Comparison of ENCODE assay signal across 8 cellular contexts in the genomic region with DNA sequence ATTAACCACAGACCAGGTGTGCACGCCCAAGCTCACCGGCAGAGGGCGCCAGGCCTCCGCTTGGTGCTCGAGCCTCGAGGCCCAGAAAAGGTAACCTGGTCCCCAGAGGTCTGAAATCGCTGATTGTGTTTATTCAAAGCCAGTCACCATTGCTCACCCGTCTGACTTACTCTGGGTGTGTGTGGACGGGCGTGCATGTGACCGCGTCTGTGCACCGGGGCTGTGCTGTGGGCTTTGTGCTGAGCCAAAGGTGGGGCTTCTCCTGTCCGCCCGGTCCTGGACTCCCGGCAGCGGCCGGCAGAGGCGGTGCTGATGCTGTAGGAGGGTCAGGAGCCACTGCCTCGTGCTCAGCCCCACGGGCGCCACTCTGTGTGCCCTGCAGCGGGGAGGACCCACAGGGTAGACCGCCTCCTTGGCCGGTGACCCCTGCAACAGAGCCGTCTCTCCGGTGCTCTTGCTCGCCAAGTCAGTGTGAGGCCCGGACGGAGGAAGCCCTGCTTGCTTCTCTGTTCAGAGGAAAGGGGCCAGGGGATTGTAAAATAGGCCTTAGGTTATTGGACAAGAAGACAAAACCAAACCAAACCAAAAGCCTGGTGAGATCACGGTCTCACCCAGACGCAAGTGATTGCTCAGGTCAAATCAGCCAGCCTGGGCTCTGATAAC. TPM values are rescaled to one million over a fixed set of nuclear protein-coding genes. Genes with fewer than 3 reads are reported as not detected.
DNase-seq lines count a peak whose midpoint lies in the region; ATAC-seq and TF ChIP-seq lines count a peak whose summit lies in the region.

No MANE protein-coding gene starts in this region.

- peak overlapping the region; percentile 83 for H3K27ac Mint-ChIP-seq in activated CD8-positive, alpha-beta T cell treated with anti-CD3 and anti-CD28 coated beads for 36 hours

- peak overlapping the region; percentile 84 to 98 (median 93) for H3K4me2 ChIP-seq in BLaER1 treated with 17β-estradiol and CSF1 and Interleukin-3, amounts not matched to agents 10 nM and 100 nM

- no peaks in the 10 kb centered on the region for H3K36me3 ChIP-seq in BLaER1 treated with 17β-estradiol and CSF1 and Interleukin-3, amounts not matched to agents 10 nM and 100 nM

- H3K4me3 ChIP-seq in BLaER1 treated with 17β-estradiol and CSF1 and Interleukin-3, amounts not matched to agents 10 nM and 100 nM: peak overlapping the region; percentile 26 to 70 (median 54); a peak in 19 of 20 replicates

- ATAC-seq in GM19372 (IDR thresholded peaks at IDR 0.05; ENCODE audit: low read depth, unreplicated experiment) (peak; percentile 60), HG03558 (IDR thresholded peaks at IDR 0.05; ENCODE audit: extremely low read depth, unreplicated experiment) (peak; percentile 37)
- peak; percentile 73 for ATAC-seq in activated CD8-positive, alpha-beta T cell treated with anti-CD3 and anti-CD28 coated beads for 36 hours

- H4K20me1 ChIP-seq in BLaER1 treated with 17β-estradiol and CSF1 and Interleukin-3, amounts not matched to agents 10 nM and 100 nM: no peaks in the 10 kb centered on the region

- H3K4me1 Mint-ChIP-seq in activated CD8-positive, alpha-beta T cell treated with anti-CD3 and anti-CD28 coated beads for 36 hours (ENCODE audit: low read depth): peaks cover 57% of the 10 kb centered on the region

- no peaks in the 10 kb centered on the region for H3K36me3 Mint-ChIP-seq in activated CD8-positive, alpha-beta T cell treated with anti-CD3 and anti-CD28 coated beads for 36 hours (ENCODE audit: low read depth)

- DNase-seq in NCI-H69 (lab: John Stamatoyannopoulos, UW): peak; percentile 97
- DNase-seq in activated CD8-positive, alpha-beta T cell treated with anti-CD3 and anti-CD28 coated beads for 36 hours: peak; percentile 94
- DNase-seq in ecto neural progenitor cell (ENCODE audit: low spot score): peak; percentile 91
- peak; percentile 79 to 86 for DNase-seq in lung microvascular endothelial cell (ENCODE audit: low read depth in 2 of 2)
- peak; percentile 87 for DNase-seq in stimulated activated CD8-positive, alpha-beta memory T cell treated with anti-CD3 and anti-CD28 coated beads, Interleukin-12 subunit alpha, Interleukin-12 subunit beta, amount 100 ng/mL, for 1 hour (ENCODE audit: low read depth)

- TF ChIP-seq CTCF in activated CD8-positive, alpha-beta T cell treated with anti-CD3 and anti-CD28 coated beads for 36 hours (IDR thresholded peaks at IDR 0.05): peak; percentile 93

- H3K27ac ChIP-seq in BLaER1 treated with 17β-estradiol and CSF1 and Interleukin-3, amounts not matched to agents 10 nM and 100 nM: peak overlapping the region; percentile 70 to 99 (median 80)

- peak overlapping the region; percentile 77 for H3K4me3 Mint-ChIP-seq in activated CD8-positive, alpha-beta T cell treated with anti-CD3 and anti-CD28 coated beads for 36 hours

- H3K4me1 ChIP-seq in BLaER1 treated with 17β-estradiol and CSF1 and Interleukin-3, amounts not matched to agents 10 nM and 100 nM: peaks cover 92 to 100% (median 98%) of the 10 kb centered on the region in 10 experiments

- H3K9me3 ChIP-seq in BLaER1 treated with 17β-estradiol and CSF1 and Interleukin-3, amounts not matched to agents 10 nM and 100 nM (replicated peaks in 1 of 11): no peaks in the 10 kb centered on the region

- H3K9me3 Mint-ChIP-seq in activated CD8-positive, alpha-beta T cell treated with anti-CD3 and anti-CD28 coated beads for 36 hours: no peaks in the 10 kb centered on the region

- intact Hi-C loops in activated CD8-positive, alpha-beta T cell treated with anti-CD3 and anti-CD28 coated beads for 36 hours (cut with micrococcal nuclease): loop anchor here (1.0 to 5.0 kb wide), 2 partner anchors 34 to 65 kb away; a partner anchor contains a TSS

- POLR2A ChIA-PET in activated CD8-positive, alpha-beta T cell treated with anti-CD3 and anti-CD28 coated beads for 36 hours (lab: Charles Lee): interaction anchor here (0.6 to 9.6 kb wide), 11 partner anchors 10 to 60 kb away, joined by 3 to 123 read pairs (median 5); a partner anchor contains a TSS

- CTCF ChIA-PET in activated CD8-positive, alpha-beta T cell treated with anti-CD3 and anti-CD28 coated beads for 36 hours (lab: Charles Lee): interaction anchor here (0.6 to 20.6 kb wide), 17 partner anchors 10 to 256 kb away, joined by 3 to 1114 read pairs (median 5); a partner anchor contains a TSS

- peak overlapping the region; percentile 65 to 78 (median 75) for H3K9ac ChIP-seq in BLaER1 treated with 17β-estradiol and CSF1 and Interleukin-3, amounts not matched to agents 10 nM and 100 nM

- H3K27me3 Mint-ChIP-seq in activated CD8-positive, alpha-beta T cell treated with anti-CD3 and anti-CD28 coated beads for 36 hours: no peaks in the 10 kb centered on the region

- H3K27me3 ChIP-seq in BLaER1 treated with 17β-estradiol and CSF1 and Interleukin-3, amounts not matched to agents 10 nM and 100 nM: no peaks in the 10 kb centered on the region

RNA-seq across cellular contexts. Expression of a gene that starts 32.0 kb away (rescaled TPM):
- 100 to 1,000 TPM; 115 TPM for total RNA-seq in activated CD8-positive, alpha-beta T cell treated with anti-CD3 and anti-CD28 coated beads for 36 hours
- 22.4 TPM in 2 replicates for total RNA-seq in lung microvascular endothelial cell

RNA-seq across cellular contexts. Expression of a gene that starts 43.9 kb away (rescaled TPM):
- total RNA-seq in activated CD8-positive, alpha-beta T cell treated with anti-CD3 and anti-CD28 coated beads for 36 hours: under 1 TPM; 0.56 to 0.74 TPM
- total RNA-seq in lung microvascular endothelial cell: not detected in 2 replicates

Comparison
In these comparisons a context has a peak if more than half of its experiments do, and no peak if none do; other contexts are left out.
1. Peak in every context shown above with its lines: DNase-seq, ATAC-seq, H3K4me3 ChIP-seq and H3K27ac ChIP-seq.